In the genomic region with DNA sequence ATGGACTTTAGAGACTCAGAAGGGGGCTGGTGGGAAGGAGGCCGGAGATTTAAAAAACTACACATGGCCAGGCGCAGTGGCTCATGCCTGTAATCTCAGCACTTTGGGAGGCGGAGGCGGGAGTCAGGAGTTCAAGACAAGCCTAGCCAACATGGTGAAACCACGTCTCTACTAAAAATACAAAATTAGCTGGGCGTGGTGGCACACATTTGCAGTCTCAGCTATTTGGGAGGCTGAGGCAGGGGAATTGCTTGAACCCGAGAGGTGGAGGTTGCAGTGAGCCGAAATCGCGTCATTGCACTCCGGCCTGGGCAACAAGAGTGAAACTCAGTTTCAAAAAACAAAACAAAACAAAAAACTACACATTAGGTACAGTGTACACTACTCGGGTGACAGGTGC, we compare ENCODE assay signal across 8 cellular contexts.
DNase-seq lines count a peak whose midpoint lies in the region; ATAC-seq and TF ChIP-seq lines count a peak whose summit lies in the region.
"Not testable (repeated sequence)": the region's sequence is repeated elsewhere in the genome, so short reads cannot be mapped to it uniquely, and the experiment has no call there.

No MANE protein-coding gene starts in this region.

- not testable (repeated sequence) for H3F3A ChIP-seq in smooth muscle cell (ENCODE audit: low read depth)

- not testable (repeated sequence) for DNase-seq in T-cell; activated T-helper 2 cell treated with anti-CD3 and anti-CD28 coated beads, Interferon-gamma antibody, Interleukin-2, Interleukin-4, amounts not matched to agents 10 μg/mL and 5 μg/mL and 100 μg/mL, durations not matched to agents 14 hours and 24 hours and 36 hours (ENCODE audit: low spot score); dorsolateral prefrontal cortex; natural killer cell treated with Interleukin-12 subunit alpha and Interleukin-12 subunit beta and Interleukin-15 and Interleukin-18, amount 100 ng/mL, for 72 hours (ENCODE audit: low spot score); smooth muscle cell (lab: John Stamatoyannopoulos, UW; ENCODE audit: unreplicated experiment)

- peak overlapping the region; percentile 92 for H3K4me2 ChIP-seq in smooth muscle cell

- H3K36me3 Mint-ChIP-seq in T-cell, result peaks cover 25% of the 10 kb centered on the region
- H3K36me3 Mint-ChIP-seq in activated T-helper 2 cell treated with anti-CD3 and anti-CD28 coated beads, Interferon-gamma antibody, Interleukin-2, Interleukin-4, amounts not matched to agents 10 μg/mL and 5 μg/mL and 100 μg/mL, durations not matched to agents 14 hours and 24 hours and 36 hours (ENCODE audit: low read depth), result peaks cover 29% of the 10 kb centered on the region
- peaks cover 13% of the 10 kb centered on the region for H3K36me3 Mint-ChIP-seq in natural killer cell treated with Interleukin-12 subunit alpha and Interleukin-12 subunit beta and Interleukin-15 and Interleukin-18, amount 100 ng/mL, for 72 hours

- ATAC-seq in T-cell (replicated peaks in 1 of 4); natural killer cell treated with Interleukin-12 subunit alpha and Interleukin-12 subunit beta and Interleukin-15 and Interleukin-18, amount 100 ng/mL, for 72 hours: not testable (repeated sequence)

- intact Hi-C loops in activated T-helper 2 cell treated with anti-CD3 and anti-CD28 coated beads, Interferon-gamma antibody, Interleukin-2, Interleukin-4, amounts not matched to agents 10 μg/mL and 5 μg/mL and 100 μg/mL, durations not matched to agents 14 hours and 24 hours and 36 hours (cut with micrococcal nuclease), result loop anchor here (5.0 to 10.0 kb wide), 2 partner anchors 569 to 1041 kb away; no protein-coding TSS in a partner anchor
- intact Hi-C loops in dorsolateral prefrontal cortex (cut with DNase I), result loop anchor here (2.0 to 10.0 kb wide), 6 partner anchors 85 to 1094 kb away; a partner anchor contains a TSS

- H3K79me2 ChIP-seq in ACC112 (ENCODE audit: control insufficient read depth, insufficient read depth, low read length, unreplicated experiment), result peaks cover 24% of the 10 kb centered on the region
- not testable (repeated sequence) for H3K79me2 ChIP-seq in smooth muscle cell (ENCODE audit: low read depth)

- CTCF ChIA-PET in T-cell (lab: Charles Lee), result interaction anchor here in 1 of 2 donors (0.7 kb wide), 1 partner anchor 1117 kb away, joined by 4 read pairs; no protein-coding TSS in a partner anchor

- WGBS in smooth muscle cell (ENCODE audit: low lambda C conversion rate), result 88% methylated on average over 12 of the region's 12 CpGs

- H3K4me1 Mint-ChIP-seq in T-cell, result peaks cover 38 to 39% (median 38%) of the 10 kb centered on the region in 3 donors
- peaks cover 27% of the 10 kb centered on the region for H3K4me1 Mint-ChIP-seq in activated T-helper 2 cell treated with anti-CD3 and anti-CD28 coated beads, Interferon-gamma antibody, Interleukin-2, Interleukin-4, amounts not matched to agents 10 μg/mL and 5 μg/mL and 100 μg/mL, durations not matched to agents 14 hours and 24 hours and 36 hours (ENCODE audit: low read depth)
- peaks cover 27 to 29% of the 10 kb centered on the region in 2 donors for H3K4me1 Mint-ChIP-seq in natural killer cell treated with Interleukin-12 subunit alpha and Interleukin-12 subunit beta and Interleukin-15 and Interleukin-18, amount 100 ng/mL, for 72 hours (ENCODE audit: low read depth in 2 of 2)

- H2AFZ ChIP-seq in ACC112 (ENCODE audit: low read length, unreplicated experiment) (peak overlapping the region; percentile 87), smooth muscle cell (ENCODE audit: low read depth) (peak overlapping the region; percentile 99)

- not testable (repeated sequence) for H3K27ac Mint-ChIP-seq in T-cell
- peak overlapping the region; percentile 71 for H3K27ac Mint-ChIP-seq in activated T-helper 2 cell treated with anti-CD3 and anti-CD28 coated beads, Interferon-gamma antibody, Interleukin-2, Interleukin-4, amounts not matched to agents 10 μg/mL and 5 μg/mL and 100 μg/mL, durations not matched to agents 14 hours and 24 hours and 36 hours
- H3K27ac Mint-ChIP-seq in natural killer cell treated with Interleukin-12 subunit alpha and Interleukin-12 subunit beta and Interleukin-15 and Interleukin-18, amount 100 ng/mL, for 72 hours, result peak overlapping the region in 1 of 2 donors; percentile 94

- POLR2A ChIA-PET in T-cell (lab: Charles Lee), result not testable (repeated sequence)

- H4K20me1 ChIP-seq in smooth muscle cell (ENCODE audit: low read depth), result not testable (repeated sequence)

- not testable (repeated sequence) for H3K27ac ChIP-seq in ACC112 (ENCODE audit: low read depth, low read length); HUES48 (ENCODE audit: low read depth, low read length); iPS-20b (ENCODE audit: low read length); smooth muscle cell (ENCODE audit: low read depth)
- peak overlapping the region in 12 of 59 donors; percentile 32 to 91 (median 82) for H3K27ac ChIP-seq in dorsolateral prefrontal cortex

- not testable (repeated sequence) for H3K36me3 ChIP-seq in ACC112 (ENCODE audit: insufficient read depth, low read length); HUES48 (ENCODE audit: control insufficient read depth, insufficient read depth, low read length); iPS-20b (ENCODE audit: insufficient read depth, low read depth, low read length); smooth muscle cell (ENCODE audit: low read depth)

- TF ChIP-seq CTCF in dorsolateral prefrontal cortex (IDR thresholded peaks at IDR 0.05 in 54 of 56, conservative IDR thresholded peaks at IDR 0.05 in 2 of 56; ENCODE audit: low read depth in 1 of 56, partially characterized antibody in 56 of 56); smooth muscle cell (IDR thresholded peaks at IDR 0.05; ENCODE audit: borderline replicate concordance, insufficient read depth, poor library complexity, severe bottlenecking): not testable (repeated sequence)

- H3K27me3 ChIP-seq in ACC112 (ENCODE audit: insufficient read depth, low read length); HUES48 (ENCODE audit: control insufficient read depth, insufficient read depth, low read length); dorsolateral prefrontal cortex; iPS-20b (ENCODE audit: insufficient read depth, low read length); smooth muscle cell (ENCODE audit: low read depth): not testable (repeated sequence)

- peak overlapping the region; percentile 92 for H3K4me3 ChIP-seq in ACC112 (ENCODE audit: low read depth, low read length)
- peak overlapping the region; percentile 90; the same call in 1 of the 2 replicates for H3K4me3 ChIP-seq in HUES48 (ENCODE audit: low read depth, low read length)
- H3K4me3 ChIP-seq in dorsolateral prefrontal cortex, result peak overlapping the region in 54 of 59 donors; percentile 58 to 98 (median 88)
- H3K4me3 ChIP-seq in iPS-20b (ENCODE audit: low read length), result peak overlapping the region; percentile 97
- peak overlapping the region; percentile 65 for H3K4me3 ChIP-seq in smooth muscle cell

- peaks cover 11% of the 10 kb centered on the region for H3K4me1 ChIP-seq in ACC112 (ENCODE audit: control insufficient read depth, insufficient read depth, low read length, unreplicated experiment)
- H3K4me1 ChIP-seq in HUES48 (ENCODE audit: control insufficient read depth, insufficient read depth, low read length); iPS-20b (ENCODE audit: insufficient read depth, low read length); smooth muscle cell (ENCODE audit: low read depth): not testable (repeated sequence)

- H3K9me3 Mint-ChIP-seq in T-cell; natural killer cell treated with Interleukin-12 subunit alpha and Interleukin-12 subunit beta and Interleukin-15 and Interleukin-18, amount 100 ng/mL, for 72 hours: not testable (repeated sequence)
- peaks cover 16% of the 10 kb centered on the region for H3K9me3 Mint-ChIP-seq in activated T-helper 2 cell treated with anti-CD3 and anti-CD28 coated beads, Interferon-gamma antibody, Interleukin-2, Interleukin-4, amounts not matched to agents 10 μg/mL and 5 μg/mL and 100 μg/mL, durations not matched to agents 14 hours and 24 hours and 36 hours

- not testable (repeated sequence) for H3K9ac ChIP-seq in HUES48 (ENCODE audit: low read depth, low read length); iPS-20b (ENCODE audit: low read depth, low read length); smooth muscle cell (ENCODE audit: low read depth)

- H3K4me3 Mint-ChIP-seq in T-cell, result peak overlapping the region; percentile 94 to 99 (median 99)
- peak overlapping the region; percentile 93 for H3K4me3 Mint-ChIP-seq in activated T-helper 2 cell treated with anti-CD3 and anti-CD28 coated beads, Interferon-gamma antibody, Interleukin-2, Interleukin-4, amounts not matched to agents 10 μg/mL and 5 μg/mL and 100 μg/mL, durations not matched to agents 14 hours and 24 hours and 36 hours (ENCODE audit: low read depth)
- H3K4me3 Mint-ChIP-seq in natural killer cell treated with Interleukin-12 subunit alpha and Interleukin-12 subunit beta and Interleukin-15 and Interleukin-18, amount 100 ng/mL, for 72 hours, result peak overlapping the region; percentile 95

- H3K27me3 Mint-ChIP-seq in T-cell; activated T-helper 2 cell treated with anti-CD3 and anti-CD28 coated beads, Interferon-gamma antibody, Interleukin-2, Interleukin-4, amounts not matched to agents 10 μg/mL and 5 μg/mL and 100 μg/mL, durations not matched to agents 14 hours and 24 hours and 36 hours (ENCODE audit: low read depth); natural killer cell treated with Interleukin-12 subunit alpha and Interleukin-12 subunit beta and Interleukin-15 and Interleukin-18, amount 100 ng/mL, for 72 hours: not testable (repeated sequence)

- peaks cover 16% of the 10 kb centered on the region for H3K9me3 ChIP-seq in HUES48 (ENCODE audit: control insufficient read depth, insufficient read depth, low read length)
- not testable (repeated sequence) for H3K9me3 ChIP-seq in iPS-20b (ENCODE audit: insufficient read depth, low read depth, low read length); smooth muscle cell (replicated peaks; ENCODE audit: low read depth)
